In the genomic region with DNA sequence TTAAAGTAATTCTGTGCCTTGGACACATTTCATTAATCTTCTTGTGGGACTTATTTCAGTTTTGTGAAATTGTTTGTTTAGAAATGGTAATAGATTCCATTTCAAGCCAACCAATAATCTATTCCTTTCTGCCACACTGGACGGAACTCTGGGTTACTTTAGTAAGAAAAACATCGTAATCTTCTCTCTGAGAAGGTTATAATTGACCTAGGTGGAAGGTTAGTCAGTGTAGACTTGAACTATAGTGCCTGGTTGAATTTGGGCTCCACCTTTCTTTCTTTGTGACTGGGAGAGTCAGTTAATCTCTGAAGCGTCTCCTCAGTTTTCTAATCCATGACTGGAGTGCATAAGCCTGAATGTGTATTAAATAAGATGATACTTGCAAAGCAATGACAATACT, we compare ENCODE assay signal across 14 cellular contexts.
DNase-seq lines count a peak whose midpoint lies in the region; ATAC-seq and TF ChIP-seq lines count a peak whose summit lies in the region.
"Had no signal": no experiment of that assay in that cellular context is flagged by ENCODE, and none has a peak within 500 bp of the region (broad histone marks: within the 10 kb centered on the region; RNA-seq: fewer than 3 reads in every experiment).

No MANE protein-coding gene starts in this region.

- H2AFZ ChIP-seq in MM.1S (ENCODE audit: low read length): peak overlapping the region; percentile 13; the same call in 1 of the 2 replicates

- ATAC-seq in GM18498 (IDR thresholded peaks at IDR 0.05; ENCODE audit: unreplicated experiment) (peak; percentile 23), GM19438 (IDR thresholded peaks at IDR 0.05; ENCODE audit: low read depth, unreplicated experiment) (peak; percentile 13), HG02938 (IDR thresholded peaks at IDR 0.05; ENCODE audit: unreplicated experiment) (peak; percentile 13), gastroesophageal sphincter (no peak)

- H2AK5ac ChIP-seq in mesendoderm (ENCODE audit: low read length): no peak overlapping the region

- no peak overlapping the region for H3K23ac ChIP-seq in mesendoderm (ENCODE audit: low read length)

- no peaks in the 10 kb centered on the region for H3K9me2 ChIP-seq in MM.1S (replicated peaks; ENCODE audit: insufficient read depth, low read length)

- H3K9me3 Mint-ChIP-seq in activated T-helper 1 cell treated with anti-CD3 and anti-CD28 coated beads, Interleukin-12 subunit alpha, Interleukin-12 subunit beta, Interleukin-2, Interleukin-4 antibody, amounts not matched to agents 30 ng/mL and 10 ng/mL and 1 ng/mL, durations not matched to agents 14 hours and 24 hours and 36 hours: no peaks in the 10 kb centered on the region
- H3K9me3 Mint-ChIP-seq: nephron had no signal

- no peak overlapping the region for H3K56ac ChIP-seq in mesendoderm (ENCODE audit: low read length)

- WGBS in gastroesophageal sphincter (ENCODE audit: low coverage in 1 of 2), 2 donors: 60 to 63% methylated on average over 1 to 3 of the region's 3 CpGs
- no CpG with 5 or more reads among the region's 3 CpGs for WGBS in mesendoderm (ENCODE audit: extremely low coverage, insufficient coverage, low lambda C conversion rate)

- H3K4me1 Mint-ChIP-seq in activated T-helper 1 cell treated with anti-CD3 and anti-CD28 coated beads, Interleukin-12 subunit alpha, Interleukin-12 subunit beta, Interleukin-2, Interleukin-4 antibody, amounts not matched to agents 30 ng/mL and 10 ng/mL and 1 ng/mL, durations not matched to agents 14 hours and 24 hours and 36 hours (ENCODE audit: low read depth): peaks cover 7% of the 10 kb centered on the region
- H3K4me1 Mint-ChIP-seq: immature natural killer cell had no signal

- H3K36me3 ChIP-seq in MM.1S (replicated peaks; ENCODE audit: insufficient read depth, low read length) (no peaks in the 10 kb centered on the region), gastroesophageal sphincter (no peaks in the 10 kb centered on the region), mesendoderm (ENCODE audit: control insufficient read depth, insufficient read depth, low read length) (no peaks in the 10 kb centered on the region)

- H3K9me3 ChIP-seq in MM.1S (replicated peaks; ENCODE audit: insufficient read depth, low read length) (no peaks in the 10 kb centered on the region), gastroesophageal sphincter (no peaks in the 10 kb centered on the region)

- H3K27me3 Mint-ChIP-seq in activated T-helper 1 cell treated with anti-CD3 and anti-CD28 coated beads, Interleukin-12 subunit alpha, Interleukin-12 subunit beta, Interleukin-2, Interleukin-4 antibody, amounts not matched to agents 30 ng/mL and 10 ng/mL and 1 ng/mL, durations not matched to agents 14 hours and 24 hours and 36 hours (ENCODE audit: insufficient read depth): no peaks in the 10 kb centered on the region

- no peak for TF ChIP-seq EP300 in gastroesophageal sphincter (IDR thresholded peaks at IDR 0.05)

- H3K27ac ChIP-seq in MM.1S (ENCODE audit: low read length) (peak overlapping the region; percentile 82), gastroesophageal sphincter (no peak overlapping the region), mesendoderm (ENCODE audit: low read depth, low read length) (no peak overlapping the region)
- H3K27ac ChIP-seq: C4-2B had no signal

- no peak overlapping the region for H3K4me3 Mint-ChIP-seq in activated T-helper 1 cell treated with anti-CD3 and anti-CD28 coated beads, Interleukin-12 subunit alpha, Interleukin-12 subunit beta, Interleukin-2, Interleukin-4 antibody, amounts not matched to agents 30 ng/mL and 10 ng/mL and 1 ng/mL, durations not matched to agents 14 hours and 24 hours and 36 hours
- H3K4me3 Mint-ChIP-seq: immature natural killer cell, nephron had no signal

- no peak overlapping the region for H2BK15ac ChIP-seq in mesendoderm (replicated peaks; ENCODE audit: low read depth)

- H3K79me2 ChIP-seq in MM.1S (ENCODE audit: low read length) (no peaks in the 10 kb centered on the region), mesendoderm (ENCODE audit: control insufficient read depth, insufficient read depth, low read length) (no peaks in the 10 kb centered on the region)

- H3K79me1 ChIP-seq in mesendoderm (ENCODE audit: low read length): no peaks in the 10 kb centered on the region

- TF ChIP-seq CTCF in MM.1S (IDR thresholded peaks at IDR 0.05; ENCODE audit: low read length) (no peak), gastroesophageal sphincter (IDR thresholded peaks at IDR 0.05) (no peak)

- intact Hi-C loops in activated T-helper 1 cell treated with anti-CD3 and anti-CD28 coated beads, Interleukin-12 subunit alpha, Interleukin-12 subunit beta, Interleukin-2, Interleukin-4 antibody, amounts not matched to agents 30 ng/mL and 10 ng/mL and 1 ng/mL, durations not matched to agents 14 hours and 24 hours and 36 hours (cut with micrococcal nuclease): no loop called here

- H2BK120ac ChIP-seq in mesendoderm (ENCODE audit: low read depth, low read length): no peak overlapping the region

- H3K9ac ChIP-seq in MM.1S (ENCODE audit: low read length): peak overlapping the region; percentile 13; the same call in 1 of the 2 replicates
- no peak overlapping the region for H3K9ac ChIP-seq in mesendoderm (ENCODE audit: low read length)

- DNase-seq in MM.1S: no peak
- DNase-seq in activated CD8-positive, alpha-beta memory T cell treated with anti-CD3 and anti-CD28 coated beads, Interleukin-2, amount 50 U/mL, for 48 hours: no peak
- no peak for DNase-seq in activated T-helper 1 cell treated with anti-CD3 and anti-CD28 coated beads, Interleukin-12 subunit alpha, Interleukin-12 subunit beta, Interleukin-2, Interleukin-4 antibody, amounts not matched to agents 30 ng/mL and 10 ng/mL and 1 ng/mL, durations not matched to agents 14 hours and 24 hours and 36 hours (ENCODE audit: low spot score)
- DNase-seq in mesendoderm: no peak
- DNase-seq: activated CD4-positive, alpha-beta T cell treated with anti-CD3 and anti-CD28 coated beads, Interleukin-2, amount 50 U/mL, for 1 hour; immature natural killer cell; NCI-H187 treated with DMSO at 0.1 percent for 48 hours; SHP77 treated with DMSO at 0.1 percent for 48 hours had no signal

- H3K18ac ChIP-seq in mesendoderm (ENCODE audit: low read length): no peak overlapping the region

- H3K27ac Mint-ChIP-seq in activated T-helper 1 cell treated with anti-CD3 and anti-CD28 coated beads, Interleukin-12 subunit alpha, Interleukin-12 subunit beta, Interleukin-2, Interleukin-4 antibody, amounts not matched to agents 30 ng/mL and 10 ng/mL and 1 ng/mL, durations not matched to agents 14 hours and 24 hours and 36 hours: no peak overlapping the region
- H3K27ac Mint-ChIP-seq: immature natural killer cell had no signal

- no peaks in the 10 kb centered on the region for H3K36me3 Mint-ChIP-seq in activated T-helper 1 cell treated with anti-CD3 and anti-CD28 coated beads, Interleukin-12 subunit alpha, Interleukin-12 subunit beta, Interleukin-2, Interleukin-4 antibody, amounts not matched to agents 30 ng/mL and 10 ng/mL and 1 ng/mL, durations not matched to agents 14 hours and 24 hours and 36 hours (ENCODE audit: low read depth)
- H3K36me3 Mint-ChIP-seq: immature natural killer cell had no signal

- no peaks in the 10 kb centered on the region for H4K20me1 ChIP-seq in MM.1S (ENCODE audit: insufficient read depth, low read length)

- H4K8ac ChIP-seq in mesendoderm (ENCODE audit: low read depth, low read length): no peak overlapping the region

- no peaks in the 10 kb centered on the region for H3K27me3 ChIP-seq in MM.1S (replicated peaks; ENCODE audit: insufficient read depth, low read length)
- peaks cover 11% of the 10 kb centered on the region for H3K27me3 ChIP-seq in gastroesophageal sphincter
- H3K27me3 ChIP-seq in mesendoderm (ENCODE audit: insufficient read depth, low read length, poor library complexity): no peaks in the 10 kb centered on the region

- H3F3A ChIP-seq in MM.1S (ENCODE audit: insufficient read depth, low read length): peaks cover 15% of the 10 kb centered on the region

- H3K4me2 ChIP-seq in MM.1S (ENCODE audit: low read depth, low read length) (peak overlapping the region; percentile 74), mesendoderm (ENCODE audit: low read length) (no peak overlapping the region)

- TF ChIP-seq POLR2A in gastroesophageal sphincter (IDR thresholded peaks at IDR 0.05): no peak

- H3K4me3 ChIP-seq in MM.1S (ENCODE audit: low read length): peak overlapping the region; percentile 31
- H3K4me3 ChIP-seq in gastroesophageal sphincter: no peak overlapping the region
- H3K4me3 ChIP-seq in mesendoderm (ENCODE audit: low read length): no peak overlapping the region

- no peak overlapping the region for H3K4ac ChIP-seq in mesendoderm (ENCODE audit: low read depth, low read length)

- no peak overlapping the region for H2BK5ac ChIP-seq in mesendoderm (ENCODE audit: low read length)

- H3K4me1 ChIP-seq in MM.1S (ENCODE audit: low read length) (peaks cover 15% of the 10 kb centered on the region), gastroesophageal sphincter (no peaks in the 10 kb centered on the region), mesendoderm (ENCODE audit: control insufficient read depth, low read depth, low read length) (no peaks in the 10 kb centered on the region)

- H4K5ac ChIP-seq in mesendoderm (ENCODE audit: low read length): no peak overlapping the region
